ENCODE assay signal across 1 cellular context in genomic region chr12:49060237-49061156, GRCh38.
TF ChIP-seq lines count a peak whose summit lies in the region.

A gene with protein sequence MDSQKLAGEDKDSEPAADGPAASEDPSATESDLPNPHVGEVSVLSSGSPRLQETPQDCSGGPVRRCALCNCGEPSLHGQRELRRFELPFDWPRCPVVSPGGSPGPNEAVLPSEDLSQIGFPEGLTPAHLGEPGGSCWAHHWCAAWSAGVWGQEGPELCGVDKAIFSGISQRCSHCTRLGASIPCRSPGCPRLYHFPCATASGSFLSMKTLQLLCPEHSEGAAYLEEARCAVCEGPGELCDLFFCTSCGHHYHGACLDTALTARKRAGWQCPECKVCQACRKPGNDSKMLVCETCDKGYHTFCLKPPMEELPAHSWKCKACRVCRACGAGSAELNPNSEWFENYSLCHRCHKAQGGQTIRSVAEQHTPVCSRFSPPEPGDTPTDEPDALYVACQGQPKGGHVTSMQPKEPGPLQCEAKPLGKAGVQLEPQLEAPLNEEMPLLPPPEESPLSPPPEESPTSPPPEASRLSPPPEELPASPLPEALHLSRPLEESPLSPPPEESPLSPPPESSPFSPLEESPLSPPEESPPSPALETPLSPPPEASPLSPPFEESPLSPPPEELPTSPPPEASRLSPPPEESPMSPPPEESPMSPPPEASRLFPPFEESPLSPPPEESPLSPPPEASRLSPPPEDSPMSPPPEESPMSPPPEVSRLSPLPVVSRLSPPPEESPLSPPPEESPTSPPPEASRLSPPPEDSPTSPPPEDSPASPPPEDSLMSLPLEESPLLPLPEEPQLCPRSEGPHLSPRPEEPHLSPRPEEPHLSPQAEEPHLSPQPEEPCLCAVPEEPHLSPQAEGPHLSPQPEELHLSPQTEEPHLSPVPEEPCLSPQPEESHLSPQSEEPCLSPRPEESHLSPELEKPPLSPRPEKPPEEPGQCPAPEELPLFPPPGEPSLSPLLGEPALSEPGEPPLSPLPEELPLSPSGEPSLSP (N-terminal part only) (minus strand): TSS chr12:49060794. CDS start chr12:49055324, 5,470 bp downstream.

TF ChIP-seq in HepG2, 621 proteins besides CTCF, POLR2A, EP300 and RAD21 (continued from another document and continues in another):
- TF ChIP-seq ZNF10 (CRISPR knock-in tag; IDR thresholded peaks at IDR 0.05; ENCODE audit: borderline replicate concordance, low read depth): no peak
- TF ChIP-seq ZNF770 (CRISPR knock-in tag; IDR thresholded peaks at IDR 0.05): peak; percentile 42; the same call in 1 of the 2 replicates
- no peak for TF ChIP-seq SMC3 (IDR thresholded peaks at IDR 0.05; ENCODE audit: low read length)
- TF ChIP-seq, protein P1, sequence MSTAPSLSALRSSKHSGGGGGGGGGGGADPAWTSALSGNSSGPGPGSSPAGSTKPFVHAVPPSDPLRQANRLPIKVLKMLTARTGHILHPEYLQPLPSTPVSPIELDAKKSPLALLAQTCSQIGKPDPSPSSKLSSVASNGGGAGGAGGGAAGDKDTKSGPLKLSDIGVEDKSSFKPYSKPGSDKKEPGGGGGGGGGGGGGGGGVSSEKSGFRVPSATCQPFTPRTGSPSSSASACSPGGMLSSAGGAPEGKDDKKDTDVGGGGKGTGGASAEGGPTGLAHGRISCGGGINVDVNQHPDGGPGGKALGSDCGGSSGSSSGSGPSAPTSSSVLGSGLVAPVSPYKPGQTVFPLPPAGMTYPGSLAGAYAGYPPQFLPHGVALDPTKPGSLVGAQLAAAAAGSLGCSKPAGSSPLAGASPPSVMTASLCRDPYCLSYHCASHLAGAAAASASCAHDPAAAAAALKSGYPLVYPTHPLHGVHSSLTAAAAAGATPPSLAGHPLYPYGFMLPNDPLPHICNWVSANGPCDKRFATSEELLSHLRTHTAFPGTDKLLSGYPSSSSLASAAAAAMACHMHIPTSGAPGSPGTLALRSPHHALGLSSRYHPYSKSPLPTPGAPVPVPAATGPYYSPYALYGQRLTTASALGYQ (CRISPR knock-in tag; IDR thresholded peaks at IDR 0.05): no peak
- peak; percentile 74 for TF ChIP-seq ZSCAN30 (CRISPR knock-in tag; IDR thresholded peaks at IDR 0.05)
- peak; percentile 89 for TF ChIP-seq KMT2A (CRISPR knock-in tag; IDR thresholded peaks at IDR 0.05)
- TF ChIP-seq SATB2 (CRISPR knock-in tag; IDR thresholded peaks at IDR 0.05): no peak; the same call in 1 of the 2 replicates
- TF ChIP-seq, protein P2, sequence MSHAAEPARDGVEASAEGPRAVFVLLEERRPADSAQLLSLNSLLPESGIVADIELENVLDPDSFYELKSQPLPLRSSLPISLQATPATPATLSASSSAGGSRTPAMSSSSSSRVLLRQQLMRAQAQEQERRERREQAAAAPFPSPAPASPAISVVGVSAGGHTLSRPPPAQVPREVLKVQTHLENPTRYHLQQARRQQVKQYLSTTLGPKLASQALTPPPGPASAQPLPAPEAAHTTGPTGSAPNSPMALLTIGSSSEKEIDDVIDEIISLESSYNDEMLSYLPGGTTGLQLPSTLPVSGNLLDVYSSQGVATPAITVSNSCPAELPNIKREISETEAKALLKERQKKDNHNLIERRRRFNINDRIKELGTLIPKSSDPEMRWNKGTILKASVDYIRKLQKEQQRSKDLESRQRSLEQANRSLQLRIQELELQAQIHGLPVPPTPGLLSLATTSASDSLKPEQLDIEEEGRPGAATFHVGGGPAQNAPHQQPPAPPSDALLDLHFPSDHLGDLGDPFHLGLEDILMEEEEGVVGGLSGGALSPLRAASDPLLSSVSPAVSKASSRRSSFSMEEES (CRISPR knock-in tag; IDR thresholded peaks at IDR 0.05): peak; percentile 56; the same call in 1 of the 2 replicates
- no peak for TF ChIP-seq KLF12 (CRISPR knock-in tag; IDR thresholded peaks at IDR 0.05; ENCODE audit: borderline replicate concordance)
- TF ChIP-seq SMYD3 (CRISPR knock-in tag; IDR thresholded peaks at IDR 0.05): no peak
- 0 out of 2 replicates have a peak, but pooled peaks have one; percentile 12 for TF ChIP-seq ZNF468 (CRISPR knock-in tag; IDR thresholded peaks at IDR 0.05)
- peak; percentile 12 for TF ChIP-seq ZNF232 (CRISPR knock-in tag; IDR thresholded peaks at IDR 0.05; ENCODE audit: borderline replicate concordance)
- peak; percentile 61 for TF ChIP-seq HDAC2 (CRISPR knock-in tag; IDR thresholded peaks at IDR 0.05)
- TF ChIP-seq ZNF276 (CRISPR knock-in tag; IDR thresholded peaks at IDR 0.05; ENCODE audit: low read depth): peak; percentile 63; the same call in 1 of the 2 replicates
- TF ChIP-seq HMGXB3 (CRISPR knock-in tag; IDR thresholded peaks at IDR 0.05; ENCODE audit: borderline replicate concordance): peak; percentile 71; the same call in 1 of the 2 replicates
- TF ChIP-seq JUN (CRISPR knock-in tag; IDR thresholded peaks at IDR 0.05): peak; percentile 47; the same call in 1 of the 2 replicates
- TF ChIP-seq ZNF773 (CRISPR knock-in tag; IDR thresholded peaks at IDR 0.05; ENCODE audit: borderline replicate concordance): no peak
- peak; percentile 14; the same call in 1 of the 2 replicates for TF ChIP-seq ZNF737 (CRISPR knock-in tag; IDR thresholded peaks at IDR 0.05; ENCODE audit: borderline replicate concordance)
- peak; percentile 17; the same call in 1 of the 2 replicates for TF ChIP-seq MED1 (CRISPR knock-in tag; IDR thresholded peaks at IDR 0.05)
- peak; percentile 71 for TF ChIP-seq ZNF430 (CRISPR knock-in tag; IDR thresholded peaks at IDR 0.05)
- TF ChIP-seq SKI (IDR thresholded peaks at IDR 0.05; ENCODE audit: partially characterized antibody): peak; percentile 62
- TF ChIP-seq PPARG (CRISPR knock-in tag; conservative IDR thresholded peaks at IDR 0.05): no peak
- TF ChIP-seq ZMYM2 (CRISPR knock-in tag; IDR thresholded peaks at IDR 0.05): no peak
- TF ChIP-seq FOSL1 (CRISPR knock-in tag; IDR thresholded peaks at IDR 0.05; ENCODE audit: borderline replicate concordance): no peak; the same call in 1 of the 2 replicates
- 0 out of 2 replicates have a peak, but pooled peaks have one; percentile 47 for TF ChIP-seq AKAP8 (CRISPR knock-in tag; IDR thresholded peaks at IDR 0.05)
- TF ChIP-seq SP1 (IDR thresholded peaks at IDR 0.05): no peak
- peak; percentile 80 for TF ChIP-seq SP1 (CRISPR knock-in tag; IDR thresholded peaks at IDR 0.05)
- TF ChIP-seq ATF7-NPFF (CRISPR knock-in tag; IDR thresholded peaks at IDR 0.05; ENCODE audit: low read depth): peak; percentile 78
- TF ChIP-seq ZNF615 (CRISPR knock-in tag; IDR thresholded peaks at IDR 0.05; ENCODE audit: borderline replicate concordance): peak; percentile 80
- no peak for TF ChIP-seq ZNF180 (CRISPR knock-in tag; IDR thresholded peaks at IDR 0.05; ENCODE audit: borderline replicate concordance, low read depth)
- no peak for TF ChIP-seq ZSCAN5A (CRISPR knock-in tag; IDR thresholded peaks at IDR 0.05; ENCODE audit: borderline replicate concordance)
- TF ChIP-seq, protein P3, sequence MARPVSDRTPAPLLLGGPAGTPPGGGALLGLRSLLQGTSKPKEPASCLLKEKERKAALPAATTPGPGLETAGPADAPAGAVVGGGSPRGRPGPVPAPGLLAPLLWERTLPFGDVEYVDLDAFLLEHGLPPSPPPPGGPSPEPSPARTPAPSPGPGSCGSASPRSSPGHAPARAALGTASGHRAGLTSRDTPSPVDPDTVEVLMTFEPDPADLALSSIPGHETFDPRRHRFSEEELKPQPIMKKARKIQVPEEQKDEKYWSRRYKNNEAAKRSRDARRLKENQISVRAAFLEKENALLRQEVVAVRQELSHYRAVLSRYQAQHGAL (CRISPR knock-in tag; IDR thresholded peaks at IDR 0.05; ENCODE audit: not compliant biosample characterization): no peak
- TF ChIP-seq ZNF562 (CRISPR knock-in tag; IDR thresholded peaks at IDR 0.05; ENCODE audit: borderline replicate concordance): peak; percentile 52; the same call in 1 of the 2 replicates
- TF ChIP-seq UBTF (CRISPR knock-in tag; IDR thresholded peaks at IDR 0.05): peak; percentile 90
- no peak for TF ChIP-seq ZC3H4 (CRISPR knock-in tag; IDR thresholded peaks at IDR 0.05; ENCODE audit: borderline replicate concordance)
- no peak for TF ChIP-seq ZNF720 (CRISPR knock-in tag; IDR thresholded peaks at IDR 0.05)
- peak; percentile 91 for TF ChIP-seq ZNF335 (CRISPR knock-in tag; IDR thresholded peaks at IDR 0.05)
- peak; percentile 80 for TF ChIP-seq GATAD2A (CRISPR knock-in tag; IDR thresholded peaks at IDR 0.05)
- TF ChIP-seq ZSCAN29 (CRISPR knock-in tag; conservative IDR thresholded peaks at IDR 0.05): no peak; the same call in 1 of the 2 replicates
- peak; percentile 86 for TF ChIP-seq PHF21A (CRISPR knock-in tag; IDR thresholded peaks at IDR 0.05)
- TF ChIP-seq ZNF431 (CRISPR knock-in tag; IDR thresholded peaks at IDR 0.05; ENCODE audit: borderline replicate concordance, low read depth): 0 out of 2 replicates have a peak, but pooled peaks have one; percentile 21
- no peak; the same call in 1 of the 2 replicates for TF ChIP-seq ZNF547 (CRISPR knock-in tag; IDR thresholded peaks at IDR 0.05)
- TF ChIP-seq ZBTB42 (CRISPR knock-in tag; IDR thresholded peaks at IDR 0.05): 0 out of 2 replicates have a peak, but pooled peaks have one; percentile 67
- TF ChIP-seq NR2F1 (CRISPR knock-in tag; IDR thresholded peaks at IDR 0.05): no peak
